1 cellular context compared by ENCODE assay signal in the genomic region with DNA sequence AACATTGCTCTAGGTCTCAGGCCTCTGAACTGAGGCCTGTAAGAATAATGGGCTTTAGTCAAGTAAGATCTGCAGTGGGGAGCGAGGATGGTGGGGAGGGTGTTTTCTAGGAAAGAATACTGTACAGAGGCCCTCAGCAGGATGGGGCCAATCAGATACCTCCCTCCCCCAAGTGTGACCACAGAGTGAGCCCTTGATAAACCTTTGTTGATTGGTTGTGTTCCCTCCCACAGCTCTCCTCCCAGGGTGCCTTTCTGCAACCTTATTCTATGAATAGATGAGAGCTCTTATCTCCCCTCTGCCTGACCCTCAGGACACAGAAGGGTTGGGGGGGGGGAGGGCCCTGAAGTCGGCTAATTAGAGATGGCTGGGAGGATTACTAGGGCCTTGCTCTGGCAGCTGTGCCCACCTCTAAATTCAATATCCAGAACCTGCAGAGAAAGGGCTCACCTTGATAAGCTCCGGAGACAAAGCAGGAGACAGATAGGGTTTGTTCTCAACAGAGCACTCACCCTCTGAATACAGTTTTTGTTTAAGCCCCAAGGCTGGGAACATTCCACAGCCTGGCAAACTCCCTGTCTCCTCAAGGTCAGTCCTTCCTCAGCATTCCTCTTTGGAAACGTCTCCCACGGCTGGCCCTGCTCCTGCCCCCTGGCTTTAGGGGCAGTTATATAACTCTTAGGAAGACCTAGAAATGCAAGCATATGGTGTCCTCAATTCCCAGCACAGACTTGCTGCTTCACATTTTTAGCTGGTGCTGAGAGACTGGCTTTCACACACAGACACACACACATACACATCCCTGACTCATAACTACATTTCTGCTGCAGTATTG.
A peak's percentile ranks its signal among the peaks of the same experiment; 100 is the strongest.
TF ChIP-seq lines count a peak whose summit lies in the region.

No MANE protein-coding gene starts in this region.

TF ChIP-seq in K562, 482 proteins besides CTCF, POLR2A, EP300 and RAD21 (continued from another document and continues in another):
- TF ChIP-seq PREB (CRISPR knock-in tag; IDR thresholded peaks at IDR 0.05), result no peak
- peak; percentile 60; the same call in 1 of the 2 replicates for TF ChIP-seq SUPT5H (IDR thresholded peaks at IDR 0.05)
- TF ChIP-seq, protein P1, sequence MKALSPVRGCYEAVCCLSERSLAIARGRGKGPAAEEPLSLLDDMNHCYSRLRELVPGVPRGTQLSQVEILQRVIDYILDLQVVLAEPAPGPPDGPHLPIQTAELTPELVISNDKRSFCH (CRISPR knock-in tag; IDR thresholded peaks at IDR 0.05), result no peak
- TF ChIP-seq, protein P1 (tag; IDR thresholded peaks at IDR 0.05), result peak; percentile 78; the same call in 1 of the 2 replicates
- TF ChIP-seq HDGF (IDR thresholded peaks at IDR 0.05), result no peak
- no peak for TF ChIP-seq STAG1 (CRISPR knock-in tag; IDR thresholded peaks at IDR 0.05; ENCODE audit: borderline replicate concordance)
- no peak for TF ChIP-seq POLR2AphosphoS2 (IDR thresholded peaks at IDR 0.05; ENCODE audit: low read length)
- TF ChIP-seq, protein P2, sequence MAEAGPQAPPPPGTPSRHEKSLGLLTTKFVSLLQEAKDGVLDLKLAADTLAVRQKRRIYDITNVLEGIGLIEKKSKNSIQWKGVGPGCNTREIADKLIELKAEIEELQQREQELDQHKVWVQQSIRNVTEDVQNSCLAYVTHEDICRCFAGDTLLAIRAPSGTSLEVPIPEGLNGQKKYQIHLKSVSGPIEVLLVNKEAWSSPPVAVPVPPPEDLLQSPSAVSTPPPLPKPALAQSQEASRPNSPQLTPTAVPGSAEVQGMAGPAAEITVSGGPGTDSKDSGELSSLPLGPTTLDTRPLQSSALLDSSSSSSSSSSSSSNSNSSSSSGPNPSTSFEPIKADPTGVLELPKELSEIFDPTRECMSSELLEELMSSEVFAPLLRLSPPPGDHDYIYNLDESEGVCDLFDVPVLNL (CRISPR knock-in tag; IDR thresholded peaks at IDR 0.05; ENCODE audit: low read depth), result no peak
- TF ChIP-seq U2AF1 (optimal IDR thresholded peaks at IDR 0.05; ENCODE audit: low read depth, low read length), result no peak
- no peak; the same call in 1 of the 2 replicates for TF ChIP-seq NR2C1 (IDR thresholded peaks at IDR 0.05)
- TF ChIP-seq NR2C1 (tag; IDR thresholded peaks at IDR 0.05), result peak; percentile 64
- TF ChIP-seq ZNF318 (IDR thresholded peaks at IDR 0.05; ENCODE audit: borderline replicate concordance in 1 of 2, low read depth in 1 of 2), result no peak
- TF ChIP-seq, protein P3, sequence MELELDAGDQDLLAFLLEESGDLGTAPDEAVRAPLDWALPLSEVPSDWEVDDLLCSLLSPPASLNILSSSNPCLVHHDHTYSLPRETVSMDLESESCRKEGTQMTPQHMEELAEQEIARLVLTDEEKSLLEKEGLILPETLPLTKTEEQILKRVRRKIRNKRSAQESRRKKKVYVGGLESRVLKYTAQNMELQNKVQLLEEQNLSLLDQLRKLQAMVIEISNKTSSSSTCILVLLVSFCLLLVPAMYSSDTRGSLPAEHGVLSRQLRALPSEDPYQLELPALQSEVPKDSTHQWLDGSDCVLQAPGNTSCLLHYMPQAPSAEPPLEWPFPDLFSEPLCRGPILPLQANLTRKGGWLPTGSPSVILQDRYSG (tag; conservative IDR thresholded peaks at IDR 0.05; ENCODE audit: low read depth), result no peak
- TF ChIP-seq ATF4 (CRISPR knock-in tag; IDR thresholded peaks at IDR 0.05), result no peak
- no peak for TF ChIP-seq NFATC3 (IDR thresholded peaks at IDR 0.05)
- TF ChIP-seq HNRNPUL1 (IDR thresholded peaks at IDR 0.05; ENCODE audit: low read length), result no peak
- TF ChIP-seq HNRNPK (IDR thresholded peaks at IDR 0.05; ENCODE audit: low read depth, low read length, poor library complexity, severe bottlenecking), result no peak
- TF ChIP-seq SMARCB1 (IDR thresholded peaks at IDR 0.05; ENCODE audit: insufficient read length, low read depth), result no peak
- TF ChIP-seq JUND (IDR thresholded peaks at IDR 0.05; ENCODE audit: borderline replicate concordance, low read depth, low read length), result peak; percentile 78
- TF ChIP-seq JUND (tag; IDR thresholded peaks at IDR 0.05; ENCODE audit: borderline replicate concordance, low read depth, low read length), result peak; percentile 68; the same call in 2 of the 3 replicates
- no peak for TF ChIP-seq ZNF133 (CRISPR knock-in tag; IDR thresholded peaks at IDR 0.05)
- no peak for TF ChIP-seq ZNF583 (CRISPR knock-in tag; IDR thresholded peaks at IDR 0.05)
- no peak for TF ChIP-seq ZNF184 (CRISPR knock-in tag; IDR thresholded peaks at IDR 0.05)
- TF ChIP-seq ZNF407 (IDR thresholded peaks at IDR 0.05; ENCODE audit: low read depth), result no peak
- TF ChIP-seq ZFPM2 (CRISPR knock-in tag; IDR thresholded peaks at IDR 0.05), result no peak
- no peak for TF ChIP-seq GTF2A2 (tag; IDR thresholded peaks at IDR 0.05)
- peak; percentile 91 for TF ChIP-seq SMARCA4 (IDR thresholded peaks at IDR 0.05)
- TF ChIP-seq ZNF146 (CRISPR knock-in tag; IDR thresholded peaks at IDR 0.05; ENCODE audit: unreplicated experiment), result no peak
- no peak for TF ChIP-seq TFAM (CRISPR knock-in tag; conservative IDR thresholded peaks at IDR 0.05)
- TF ChIP-seq SIX5 (IDR thresholded peaks at IDR 0.05; ENCODE audit: borderline replicate concordance in 1 of 2, insufficient read depth in 1 of 2, low read depth in 1 of 2, low read length in 2 of 2), result no peak
- TF ChIP-seq, protein P4, sequence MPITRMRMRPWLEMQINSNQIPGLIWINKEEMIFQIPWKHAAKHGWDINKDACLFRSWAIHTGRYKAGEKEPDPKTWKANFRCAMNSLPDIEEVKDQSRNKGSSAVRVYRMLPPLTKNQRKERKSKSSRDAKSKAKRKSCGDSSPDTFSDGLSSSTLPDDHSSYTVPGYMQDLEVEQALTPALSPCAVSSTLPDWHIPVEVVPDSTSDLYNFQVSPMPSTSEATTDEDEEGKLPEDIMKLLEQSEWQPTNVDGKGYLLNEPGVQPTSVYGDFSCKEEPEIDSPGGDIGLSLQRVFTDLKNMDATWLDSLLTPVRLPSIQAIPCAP (CRISPR knock-in tag; IDR thresholded peaks at IDR 0.05; ENCODE audit: borderline replicate concordance), result no peak
- no peak for TF ChIP-seq PCBP2 (IDR thresholded peaks at IDR 0.05; ENCODE audit: low read depth, low read length, poor library complexity, severe bottlenecking)
- TF ChIP-seq KLF1 (tag; IDR thresholded peaks at IDR 0.05), result no peak
- TF ChIP-seq ZBTB1 (CRISPR knock-in tag; IDR thresholded peaks at IDR 0.05; ENCODE audit: borderline replicate concordance, low read depth), result no peak
